Comparison of ENCODE assay signal across 8 cellular contexts in the genomic region with DNA sequence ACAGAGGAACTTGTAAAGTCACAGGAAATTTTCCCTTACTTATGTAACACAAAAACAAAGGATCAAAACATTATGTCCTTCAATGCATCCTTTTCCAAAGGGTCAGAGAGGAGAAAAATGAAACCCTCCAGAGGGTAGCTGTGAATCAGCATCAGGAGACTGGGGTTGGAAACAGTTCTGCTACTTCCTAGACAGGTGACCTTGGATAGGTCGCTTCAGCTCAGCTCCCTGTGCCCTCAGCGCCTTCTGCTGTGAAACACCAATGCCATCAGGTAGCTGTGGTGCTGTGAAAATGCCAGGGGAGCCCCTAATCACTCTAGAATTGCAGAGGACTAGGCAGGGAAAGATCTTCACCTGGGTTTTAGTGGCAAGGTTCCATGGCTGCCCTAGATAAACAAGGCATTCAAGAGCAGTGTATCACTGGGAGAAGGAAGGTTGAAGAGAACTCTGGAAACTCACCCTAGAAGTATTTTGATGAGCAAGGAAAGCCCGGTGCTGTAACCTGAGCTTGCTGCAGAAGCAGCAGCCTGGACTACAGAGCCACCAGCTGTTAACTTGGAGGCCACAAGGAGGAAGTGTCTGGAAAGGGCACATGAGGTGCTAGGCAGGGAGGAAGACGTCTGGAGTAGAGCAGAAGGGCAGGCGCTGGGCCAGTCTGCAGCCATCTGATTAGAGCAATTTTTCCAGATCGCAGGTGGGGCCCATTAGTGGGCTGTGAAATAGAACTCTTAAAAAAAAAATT.
DNase-seq lines count a peak whose midpoint lies in the region; ATAC-seq, FAIRE-seq and TF ChIP-seq lines count a peak whose summit lies in the region.

No MANE protein-coding gene starts in this region.

- TF ChIP-seq RAD21 in H1 (IDR thresholded peaks at IDR 0.05 in 1 of 2, conservative IDR thresholded peaks at IDR 0.05 in 1 of 2; ENCODE audit: low read depth in 2 of 2, low read length in 2 of 2): peak; percentile 35 to 57

- peaks cover 0 to 2% (median 0%) of the 10 kb centered on the region in 11 donors for H3K9me3 Mint-ChIP-seq in naive thymus-derived CD4-positive, alpha-beta T cell

- H3K4ac ChIP-seq in H1 (replicated peaks; ENCODE audit: insufficient read length, low read depth, low read length): no peak overlapping the region

- peaks cover 0 to 4% of the 10 kb centered on the region in 2 experiments for H4K20me1 ChIP-seq in H1 (replicated peaks in 1 of 2; ENCODE audit: control insufficient read depth in 1 of 2, insufficient read depth in 2 of 2, low read length in 2 of 2)

- no peak overlapping the region for H3K18ac ChIP-seq in H1 (ENCODE audit: extremely low read depth, low read length)

- no peak overlapping the region for H4K8ac ChIP-seq in H1 (ENCODE audit: extremely low read depth, insufficient read depth, low read length)

- intact Hi-C loops in naive thymus-derived CD4-positive, alpha-beta T cell (cut with micrococcal nuclease): no loop called here

- TF ChIP-seq CTCF in H1 (IDR thresholded peaks at IDR 0.05; ENCODE audit: control extremely low read depth in 1 of 3, insufficient read depth in 1 of 3, low read depth in 1 of 3, low read length in 3 of 3): peak; percentile 6 to 26 (median 11); a peak in 3 of 4 replicates

- no peak overlapping the region for H3K14ac ChIP-seq in H1 (ENCODE audit: insufficient read length)

- CTCF ChIA-PET in H1 (lab: Charles Lee; ENCODE audit: partially characterized antibody): interaction anchor here (0.8 to 3.3 kb wide), 9 partner anchors 9 to 307 kb away, joined by 3 to 9 read pairs (median 4); partner anchors contain the start of gene STPG4
- CTCF ChIA-PET in naive thymus-derived CD4-positive, alpha-beta T cell (lab: Charles Lee): no interaction called here

- H3K23me2 ChIP-seq in H1 (ENCODE audit: low read depth, low read length): no peaks in the 10 kb centered on the region

- no peak overlapping the region for H3K9ac ChIP-seq in H1 (replicated peaks in 1 of 4; ENCODE audit: extremely low read depth in 1 of 4, low read depth in 3 of 4, low read length in 3 of 4)

- H2AFZ ChIP-seq in H1 (ENCODE audit: low read length): no peak overlapping the region

- H2BK15ac ChIP-seq in H1 (ENCODE audit: low read length): no peak overlapping the region

- H3K27me3 ChIP-seq in H1 (replicated peaks in 1 of 4; ENCODE audit: control insufficient read depth in 3 of 4, extremely low read depth in 1 of 4, insufficient read depth in 3 of 4, low read length in 3 of 4): no peaks in the 10 kb centered on the region
- no peaks in the 10 kb centered on the region for H3K27me3 ChIP-seq in naive thymus-derived CD4-positive, alpha-beta T cell (ENCODE audit: control insufficient read depth in 2 of 2, insufficient read depth in 2 of 2, low read length in 2 of 2)

- H3K27me3 Mint-ChIP-seq in naive thymus-derived CD4-positive, alpha-beta T cell: no peaks in the 10 kb centered on the region

- no peaks in the 10 kb centered on the region for H3K79me2 ChIP-seq in H1 (ENCODE audit: control insufficient read depth in 1 of 2, insufficient read depth in 2 of 2, low read length in 2 of 2)

- H2BK12ac ChIP-seq in H1 (ENCODE audit: low read depth, low read length): no peak overlapping the region

- peaks cover 0 to 11% (median 0%) of the 10 kb centered on the region in 7 donors for H3K4me1 Mint-ChIP-seq in naive thymus-derived CD4-positive, alpha-beta T cell

- WGBS in H1 (ENCODE audit: extremely low coverage in 1 of 2, insufficient coverage in 1 of 2, insufficient read length in 1 of 2, insufficient replicate concordance in 2 of 2, low coverage in 1 of 2, low lambda C conversion rate in 2 of 2, missing lambda C conversion rate in 1 of 2), 2 experiments: 82% methylated on average over 6 of the region's 6 CpGs; no CpG with 5 or more reads in 1 of the 2 experiments

- H3K4me2 ChIP-seq in H1 (ENCODE audit: insufficient read depth in 1 of 2, low read depth in 2 of 2, low read length in 2 of 2): no peak overlapping the region

- no peak overlapping the region for H2BK120ac ChIP-seq in H1 (replicated peaks; ENCODE audit: low read depth, low read length)

- H3K4me3 ChIP-seq in H1 (ENCODE audit: extremely low read depth in 1 of 4, insufficient read depth in 2 of 4, low read depth in 3 of 4, low read length in 4 of 4): no peak overlapping the region
- H3K4me3 ChIP-seq in naive thymus-derived CD4-positive, alpha-beta T cell (ENCODE audit: low read length): no peak overlapping the region

- no peak overlapping the region for H3K56ac ChIP-seq in H1 (replicated peaks; ENCODE audit: insufficient read length, low read depth, low read length)

- H3K9me3 ChIP-seq in H1 (ENCODE audit: insufficient read depth in 2 of 2, low read depth in 1 of 2, low read length in 1 of 2): no peaks in the 10 kb centered on the region
- no peaks in the 10 kb centered on the region for H3K9me3 ChIP-seq in naive thymus-derived CD4-positive, alpha-beta T cell (ENCODE audit: control insufficient read depth in 2 of 3, low read length in 3 of 3)

- no peaks in the 10 kb centered on the region for H3K36me3 ChIP-seq in H1 (ENCODE audit: control insufficient read depth in 2 of 4, insufficient read depth in 4 of 4, low read length in 3 of 4)
- H3K36me3 ChIP-seq in naive thymus-derived CD4-positive, alpha-beta T cell (ENCODE audit: control insufficient read depth in 2 of 3, insufficient read depth in 3 of 3, low read length in 3 of 3): peaks cover 6 to 65% (median 12%) of the 10 kb centered on the region in 3 experiments

- peak; percentile 42 for FAIRE-seq in H1 (lab: Jason Lieb, UNC)

- H3K4me3 Mint-ChIP-seq in naive thymus-derived CD4-positive, alpha-beta T cell: no peak overlapping the region

- DNase-seq in HCEC 1CT (peak; percentile 97), OCI-M2 (lab: John Stamatoyannopoulos, UW; ENCODE audit: unreplicated experiment) (peak; percentile 2), H1 (ENCODE audit: low read depth in 1 of 2, low spot score in 2 of 2) (peak in 1 of 2 experiments; percentile 15)
- no peak for DNase-seq in naive thymus-derived CD4-positive, alpha-beta T cell
- no peak for DNase-seq in stimulated activated CD4-positive, alpha-beta T cell treated with anti-CD3 and anti-CD28 coated beads, Interleukin-4, amount 100 ng/mL, for 4 hours
- DNase-seq in NK-92 treated with Interleukin-12 subunit alpha and Interleukin-12 subunit beta, amount 100 ng/mL, for 24 hours (lab: John Stamatoyannopoulos, UW): no peak

- no peaks in the 10 kb centered on the region for H3K4me1 ChIP-seq in H1 (replicated peaks in 1 of 4; ENCODE audit: control insufficient read depth in 3 of 4, insufficient read depth in 4 of 4, low read length in 3 of 4)
- no peaks in the 10 kb centered on the region for H3K4me1 ChIP-seq in naive thymus-derived CD4-positive, alpha-beta T cell (ENCODE audit: control insufficient read depth in 2 of 2, insufficient read depth in 2 of 2, low read length in 2 of 2)

- TF ChIP-seq POLR2A in H1 (IDR thresholded peaks at IDR 0.05; ENCODE audit: control extremely low read depth in 1 of 2, low read depth in 2 of 2, low read length in 2 of 2): no peak

- ATAC-seq in naive thymus-derived CD4-positive, alpha-beta T cell: peak; percentile 65
- ATAC-seq in GM18511 (IDR thresholded peaks at IDR 0.05; ENCODE audit: unreplicated experiment) (no peak), GM21786 (IDR thresholded peaks at IDR 0.05; ENCODE audit: unreplicated experiment) (no peak)

- POLR2A ChIA-PET in H1 (lab: Charles Lee; ENCODE audit: partially characterized antibody): interaction anchor here (0.8 kb wide), 1 partner anchor 115 kb away, joined by 3 read pairs; no protein-coding TSS in a partner anchor
- POLR2A ChIA-PET in naive thymus-derived CD4-positive, alpha-beta T cell (lab: Charles Lee): no interaction called here

- no peaks in the 10 kb centered on the region for H3K79me1 ChIP-seq in H1 (ENCODE audit: low read depth, low read length)

- H3K23ac ChIP-seq in H1 (ENCODE audit: insufficient read length): no peak overlapping the region

- H3K27ac ChIP-seq in H1 (ENCODE audit: low read depth, low read length): no peak overlapping the region
- no peak overlapping the region for H3K27ac ChIP-seq in naive thymus-derived CD4-positive, alpha-beta T cell (ENCODE audit: low read depth, low read length)

- no peak overlapping the region for H4K91ac ChIP-seq in H1 (replicated peaks; ENCODE audit: insufficient read length, low read length)

- TF ChIP-seq EP300 in H1 (IDR thresholded peaks at IDR 0.05; ENCODE audit: borderline replicate concordance in 1 of 2, low read depth in 2 of 2, low read length in 2 of 2): no peak

- H2BK5ac ChIP-seq in H1 (ENCODE audit: low read depth, low read length): no peak overlapping the region

- no peak overlapping the region for H4K5ac ChIP-seq in H1 (ENCODE audit: insufficient read length, low read depth, low read length)

- H3K27ac Mint-ChIP-seq in naive thymus-derived CD4-positive, alpha-beta T cell: peak overlapping the region in 6 of 9 donors; percentile 3 to 72 (median 44)

- H3K36me3 Mint-ChIP-seq in naive thymus-derived CD4-positive, alpha-beta T cell: peaks cover 12 to 36% (median 22%) of the 10 kb centered on the region in 5 donors

- H2BK20ac ChIP-seq in H1 (ENCODE audit: low read length): no peak overlapping the region

- 0 out of 2 replicates have a peak overlapping the region, but pooled peaks have one; percentile 45 for H2AK5ac ChIP-seq in H1 (ENCODE audit: low read depth, low read length)

TF ChIP-seq in H1, 55 proteins besides CTCF, POLR2A, EP300 and RAD21:
- TF ChIP-seq KDM5A (IDR thresholded peaks at IDR 0.05; ENCODE audit: low read length) (no peak), RBBP5 (IDR thresholded peaks at IDR 0.05; ENCODE audit: borderline replicate concordance, low read depth, low read length) (no peak), GTF2F1 (IDR thresholded peaks at IDR 0.05; ENCODE audit: borderline replicate concordance, low read depth, low read length) (no peak), CBX8 (IDR thresholded peaks at IDR 0.05; ENCODE audit: borderline replicate concordance, low read depth, low read length) (no peak)
- TF ChIP-seq, protein P1, sequence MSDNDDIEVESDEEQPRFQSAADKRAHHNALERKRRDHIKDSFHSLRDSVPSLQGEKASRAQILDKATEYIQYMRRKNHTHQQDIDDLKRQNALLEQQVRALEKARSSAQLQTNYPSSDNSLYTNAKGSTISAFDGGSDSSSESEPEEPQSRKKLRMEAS (IDR thresholded peaks at IDR 0.05): 0 out of 2 replicates have a peak, but pooled peaks have one; percentile 14
TF ChIP-seq in H1: peak in this region for 1.

Comparison
In these comparisons a context has a peak if more than half of its experiments do, and no peak if none do; other contexts are left out.
1. DNase-seq: peak in HCEC 1CT (single experiment) and OCI-M2 (single experiment); none in naive thymus-derived CD4-positive, alpha-beta T cell (0 of 9), stimulated activated CD4-positive, alpha-beta T cell treated with anti-CD3 and anti-CD28 coated beads, Interleukin-4, amount 100 ng/mL, for 4 hours (0 of 2) and NK-92 treated with Interleukin-12 subunit alpha and Interleukin-12 subunit beta, amount 100 ng/mL, for 24 hours (single experiment).